ENCODE assay signal across 8 cellular contexts in genomic region chr4:2441393-2442174, GRCh38. TPM values are rescaled to one million over a fixed set of nuclear protein-coding genes. Genes with fewer than 3 reads are reported as not detected.
DNase-seq lines count a peak whose midpoint lies in the region; ATAC-seq and TF ChIP-seq lines count a peak whose summit lies in the region.

No MANE protein-coding gene starts in this region.

- no peak overlapping the region for H3K4me3 ChIP-seq in HAP-1
- no peak overlapping the region for H3K4me3 ChIP-seq in cardiac fibroblast (replicated peaks in 1 of 2; ENCODE audit: low read depth in 2 of 2, low read length in 2 of 2)
- no peak overlapping the region for H3K4me3 ChIP-seq in right lobe of liver

- H3K9me3 ChIP-seq in HAP-1 (no peaks in the 10 kb centered on the region), right lobe of liver (no peaks in the 10 kb centered on the region)

- intact Hi-C loops in right lobe of liver (cut with DNase I): loop anchor here (10.0 kb wide), 2 partner anchors 227 to 237 kb away; no protein-coding TSS in a partner anchor

- H3K4me1 ChIP-seq in HAP-1 (no peaks in the 10 kb centered on the region), right lobe of liver (no peaks in the 10 kb centered on the region)

- no peak overlapping the region for H3K27ac ChIP-seq in right lobe of liver

- peak; percentile 98 for TF ChIP-seq CTCF in GM12872 (IDR thresholded peaks at IDR 0.05; ENCODE audit: insufficient read depth, low read depth, low read length)
- peak; percentile 91 for TF ChIP-seq CTCF in cardiac fibroblast (IDR thresholded peaks at IDR 0.05; ENCODE audit: low read depth, low read length)
- peak; percentile 60 to 75 (median 66) for TF ChIP-seq CTCF in right lobe of liver (IDR thresholded peaks at IDR 0.05)

- H3K27me3 ChIP-seq in HAP-1 (ENCODE audit: low read depth) (no peaks in the 10 kb centered on the region), right lobe of liver (no peaks in the 10 kb centered on the region)

- DNase-seq in HAP-1 (ENCODE audit: low spot score in 2 of 2): peak; percentile 63 to 93
- DNase-seq in NCI-H1092 (lab: John Stamatoyannopoulos, UW): peak; percentile 60
- DNase-seq in UCSD-AML1 (lab: John Stamatoyannopoulos, UW; ENCODE audit: unreplicated experiment): peak; percentile 85
- DNase-seq in cardiac fibroblast (ENCODE audit: low read depth in 2 of 2): peak; percentile 69 to 70
- DNase-seq in right lobe of liver: peak in 1 of 3 donors; percentile 50
- peak; percentile 90 for DNase-seq in stimulated activated CD8-positive, alpha-beta memory T cell treated with anti-CD3 and anti-CD28 coated beads, Interleukin-4, amount 100 ng/mL, for 48 hours
- DNase-seq in cerebellar nuclear complex (lab: John Stamatoyannopoulos, UW): no peak

- no peaks in the 10 kb centered on the region for H3K36me3 ChIP-seq in HAP-1 (replicated peaks)
- no peaks in the 10 kb centered on the region for H3K36me3 ChIP-seq in right lobe of liver

- ATAC-seq in right lobe of liver: peak; percentile 76 to 89 (median 83)

- TF ChIP-seq POLR2A in right lobe of liver (IDR thresholded peaks at IDR 0.05): no peak

- WGBS in right lobe of liver (ENCODE audit: insufficient coverage, low coverage, low lambda C conversion rate, missing lambda C conversion rate): 63% methylated on average over 1 of the region's 14 CpGs

- in situ Hi-C loops in HAP-1 (cut with MboI; ENCODE audit: low sequenced_read_pairs): loop anchor here (10.0 kb wide), 1 partner anchor 217 kb away; no protein-coding TSS in a partner anchor

RNA-seq across cellular contexts. Expression of gene CFAP99, which starts 22.8 kb away (rescaled TPM):
- under 1 TPM in 5 of 6 experiments, not detected in 1; 0.25 to 0.86 (median 0.29) TPM for total RNA-seq in right lobe of liver

RNA-seq across cellular contexts. Expression of gene ZFYVE28, which starts 23.1 kb away (rescaled TPM):
- 1 to 10 TPM; 2.5 to 9.6 (median 4.8) TPM for total RNA-seq in right lobe of liver

RNA-seq across cellular contexts. Expression of gene RNF4, which starts 27.3 kb away (rescaled TPM):
- 10 to 100 TPM; 16.2 to 22.5 (median 18.0) TPM for total RNA-seq in right lobe of liver

Comparison
In these comparisons a context has a peak if more than half of its experiments do, and no peak if none do; other contexts are left out.
1. DNase-seq: peak in HAP-1 (2 of 2), NCI-H1092 (single experiment), UCSD-AML1 (single experiment), cardiac fibroblast (2 of 2) and stimulated activated CD8-positive, alpha-beta memory T cell treated with anti-CD3 and anti-CD28 coated beads, Interleukin-4, amount 100 ng/mL, for 48 hours (single experiment); none in cerebellar nuclear complex (0 of 2).
2. Peak in every context shown above with its lines, with median percentiles within 50 percentile points of each other: CTCF ChIP-seq.